ENCODE assay signal across 25 cellular contexts in the genomic region with DNA sequence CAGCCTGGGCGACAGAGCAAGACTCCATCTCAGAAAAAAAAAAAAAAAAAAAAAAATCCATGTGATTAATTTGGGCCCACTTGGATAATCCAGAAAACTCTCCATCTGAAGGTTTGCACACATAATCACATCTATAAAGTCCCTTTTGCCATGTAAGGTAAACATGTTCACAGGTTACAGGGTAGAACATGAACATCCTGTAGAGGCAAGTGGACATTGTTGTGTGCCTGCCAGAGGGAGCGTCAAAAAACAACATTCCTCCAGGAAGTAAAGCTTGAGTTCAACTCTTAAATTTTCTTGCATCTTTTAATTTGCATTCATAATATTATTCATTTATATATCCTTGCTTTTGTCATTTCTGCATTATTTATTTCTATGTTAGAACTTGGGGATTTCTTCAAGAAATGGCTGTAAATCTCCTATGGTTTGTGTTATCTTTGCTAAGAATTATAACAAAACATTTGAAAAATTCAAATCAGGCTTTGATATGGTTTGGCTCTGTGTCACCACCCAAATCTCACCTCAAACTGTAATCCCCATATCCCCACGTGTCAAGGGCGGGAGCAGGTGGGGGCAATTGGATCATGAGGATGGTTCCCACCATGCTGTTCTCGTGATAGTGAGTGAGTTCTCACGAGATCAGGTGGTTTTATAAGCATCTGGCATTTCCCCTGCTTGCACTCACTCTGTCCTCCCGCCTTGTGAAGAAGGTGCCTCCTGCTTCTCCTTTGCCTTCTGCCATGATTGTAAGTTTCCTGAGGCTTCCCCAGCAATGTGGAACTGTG.
"Had no signal": no experiment of that assay in that cellular context is flagged by ENCODE, and none has a peak within 500 bp of the region (broad histone marks: within the 10 kb centered on the region; RNA-seq: fewer than 3 reads in every experiment).

No MANE protein-coding gene starts in this region.

- H3K4me3 ChIP-seq: coronary artery, gastrocnemius medialis, lung, pancreas, smooth muscle cell, testis, tibial nerve, upper lobe of left lung had no signal

- DNase-seq: dermis blood vessel endothelial cell; effector memory CD4-positive, alpha-beta T cell; foreskin fibroblast; gastrocnemius medialis; head of caudate nucleus; pancreas; stimulated activated CD4-positive, alpha-beta T cell treated with anti-CD3 and anti-CD28 coated beads, Interleukin-12 subunit alpha, Interleukin-12 subunit beta, amount 100 ng/mL, for 4 hours; stimulated activated CD4-positive, alpha-beta T cell treated with anti-CD3 and anti-CD28 coated beads, Interleukin-1b, Interleukin-23, amount 100 ng/mL, for 48 hours; stimulated activated CD4-positive, alpha-beta T cell treated with anti-CD3 and anti-CD28 coated beads, Interleukin-4, amount 100 ng/mL, for 1 hour; stimulated activated naive CD8-positive, alpha-beta T cell treated with anti-CD3 and anti-CD28 coated beads, Interleukin-15, Interleukin-2, amounts not matched to agents 100 U/mL and 50 U/mL, for 24 hours; substantia nigra; testis; upper lobe of left lung had no signal

- H3K36me3 ChIP-seq: gastrocnemius medialis, neutrophil, pancreas, tibial nerve, upper lobe of left lung had no signal

- FAIRE-seq: keratinocyte, pancreas, urothelium cell line had no signal

- H3K27ac ChIP-seq: coronary artery, gastrocnemius medialis, neutrophil, pancreas, testis, tibial nerve, upper lobe of left lung had no signal

- H3K27me3 Mint-ChIP-seq: memory B cell; natural killer cell treated with Interleukin-12 subunit alpha and Interleukin-12 subunit beta and Interleukin-15 and Interleukin-18, amount 100 ng/mL, for 72 hours; stimulated activated memory B cell treated with anti-CD40 and anti-IgM and Interleukin-4, amounts not matched to agents 10 μg/mL and 1 μg/mL and 100 μg/mL, for 72 hours had no signal

- H3K4me3 Mint-ChIP-seq: memory B cell; natural killer cell treated with Interleukin-12 subunit alpha and Interleukin-12 subunit beta and Interleukin-15 and Interleukin-18, amount 100 ng/mL, for 72 hours; neural crest cell; stimulated activated memory B cell treated with anti-CD40 and anti-IgM and Interleukin-4, amounts not matched to agents 10 μg/mL and 1 μg/mL and 100 μg/mL, for 72 hours had no signal

- H3K4me2 ChIP-seq: smooth muscle cell had no signal

- H3K4me1 ChIP-seq: gastrocnemius medialis, pancreas, tibial nerve had no signal

- H3K9me3 Mint-ChIP-seq: memory B cell; natural killer cell treated with Interleukin-12 subunit alpha and Interleukin-12 subunit beta and Interleukin-15 and Interleukin-18, amount 100 ng/mL, for 72 hours; neural crest cell; stimulated activated memory B cell treated with anti-CD40 and anti-IgM and Interleukin-4, amounts not matched to agents 10 μg/mL and 1 μg/mL and 100 μg/mL, for 72 hours had no signal

- H3K27ac Mint-ChIP-seq: memory B cell; natural killer cell treated with Interleukin-12 subunit alpha and Interleukin-12 subunit beta and Interleukin-15 and Interleukin-18, amount 100 ng/mL, for 72 hours; stimulated activated memory B cell treated with anti-CD40 and anti-IgM and Interleukin-4, amounts not matched to agents 10 μg/mL and 1 μg/mL and 100 μg/mL, for 72 hours had no signal

- H3K9me3 ChIP-seq: gastrocnemius medialis, neutrophil, pancreas, testis, tibial nerve, upper lobe of left lung had no signal

- H3K36me3 Mint-ChIP-seq: memory B cell; natural killer cell treated with Interleukin-12 subunit alpha and Interleukin-12 subunit beta and Interleukin-15 and Interleukin-18, amount 100 ng/mL, for 72 hours; stimulated activated memory B cell treated with anti-CD40 and anti-IgM and Interleukin-4, amounts not matched to agents 10 μg/mL and 1 μg/mL and 100 μg/mL, for 72 hours had no signal

- H3K27me3 ChIP-seq: gastrocnemius medialis, neutrophil, pancreas, testis, tibial nerve, upper lobe of left lung had no signal

- ATAC-seq: gastrocnemius medialis; natural killer cell treated with Interleukin-12 subunit alpha and Interleukin-12 subunit beta and Interleukin-15 and Interleukin-18, amount 100 ng/mL, for 72 hours; pancreas; sciatic nerve; stimulated activated memory B cell treated with anti-CD40 and anti-IgM and Interleukin-4, amounts not matched to agents 10 μg/mL and 1 μg/mL and 100 μg/mL, for 72 hours; stimulated activated naive CD8-positive, alpha-beta T cell treated with anti-CD3 and anti-CD28 coated beads, Interleukin-15, Interleukin-2, amounts not matched to agents 100 U/mL and 50 U/mL, for 24 hours had no signal

- H3K4me1 Mint-ChIP-seq: memory B cell; neural crest cell; stimulated activated memory B cell treated with anti-CD40 and anti-IgM and Interleukin-4, amounts not matched to agents 10 μg/mL and 1 μg/mL and 100 μg/mL, for 72 hours had no signal
